Comparison of ENCODE assay signal across 11 cellular contexts in genomic region chr12:92133166-92133565, GRCh38.
DNase-seq lines count a peak whose midpoint lies in the region; TF ChIP-seq lines count a peak whose summit lies in the region.
"Had no signal": no experiment of that assay in that cellular context is flagged by ENCODE, and none has a peak within 500 bp of the region (broad histone marks: within the 10 kb centered on the region; RNA-seq: fewer than 3 reads in every experiment).

No MANE protein-coding gene starts in this region.

- H3K27me3 Mint-ChIP-seq in dendritic cell treated with granulocyte-macrophage colony-stimulating factor and Interleukin-4, amounts not matched to agents 40 ng/mL and 50 ng/mL, for 4 days = no peaks in the 10 kb centered on the region

- no peaks in the 10 kb centered on the region for H3K9me2 ChIP-seq in DOHH2 (replicated peaks; ENCODE audit: control insufficient read depth, low read length)

- H3K4me2 ChIP-seq in DOHH2 (ENCODE audit: low read length) = peak overlapping the region; percentile 28

- H3K4me3 Mint-ChIP-seq in dendritic cell treated with granulocyte-macrophage colony-stimulating factor and Interleukin-4, amounts not matched to agents 40 ng/mL and 50 ng/mL, for 4 days = no peak overlapping the region

- H4K20me1 ChIP-seq in DOHH2 (ENCODE audit: control insufficient read depth, insufficient read depth, low read depth, low read length) = peaks cover 33% of the 10 kb centered on the region

- peaks cover 100% of the 10 kb centered on the region for H3K79me2 ChIP-seq in DOHH2 (ENCODE audit: control insufficient read depth, low read length)

- H3K36me3 ChIP-seq in DOHH2 (ENCODE audit: control insufficient read depth, low read length) (peaks cover 60% of the 10 kb centered on the region), neutrophil (no peaks in the 10 kb centered on the region)

- H3K27me3 ChIP-seq in DOHH2 (ENCODE audit: control insufficient read depth, low read length) (no peaks in the 10 kb centered on the region), neutrophil (no peaks in the 10 kb centered on the region)

- peak overlapping the region; percentile 82 for H3K27ac Mint-ChIP-seq in dendritic cell treated with granulocyte-macrophage colony-stimulating factor and Interleukin-4, amounts not matched to agents 40 ng/mL and 50 ng/mL, for 4 days

- peaks cover 73% of the 10 kb centered on the region for H3K4me1 Mint-ChIP-seq in dendritic cell treated with granulocyte-macrophage colony-stimulating factor and Interleukin-4, amounts not matched to agents 40 ng/mL and 50 ng/mL, for 4 days (ENCODE audit: low read depth)

- H3K27ac ChIP-seq in DOHH2 (ENCODE audit: low read depth, low read length) (no peak overlapping the region), neutrophil (peak overlapping the region; percentile 77)

- no peaks in the 10 kb centered on the region for H3K9me3 Mint-ChIP-seq in dendritic cell treated with granulocyte-macrophage colony-stimulating factor and Interleukin-4, amounts not matched to agents 40 ng/mL and 50 ng/mL, for 4 days

- intact Hi-C loops in dendritic cell treated with granulocyte-macrophage colony-stimulating factor and Interleukin-4, amounts not matched to agents 40 ng/mL and 50 ng/mL, for 4 days (cut with micrococcal nuclease) = no loop called here

- no peak overlapping the region for H3K4me3 ChIP-seq in DOHH2 (ENCODE audit: low read length)
- peak overlapping the region in 1 of 2 experiments; percentile 35 for H3K4me3 ChIP-seq in neutrophil (ENCODE audit: low read depth in 1 of 2, low read length in 1 of 2)
- H3K4me3 ChIP-seq in foreskin fibroblast (ENCODE audit: low read depth in 1 of 2, low read length in 2 of 2) = no peak overlapping the region

- DNase-seq in NCI-H526 treated with DMSO at 0.1 percent for 48 hours (lab: John Stamatoyannopoulos, UW) (peak; percentile 27), foreskin fibroblast (no peak), NCI-H1436 treated with DMSO at 0.1 percent for 48 hours (lab: John Stamatoyannopoulos, UW) (no peak), NAMALWA (ENCODE audit: low spot score) (no peak), GM19238 (ENCODE audit: insufficient read length, low spot score) (no peak)
- DNase-seq: effector CD8-positive, alpha-beta T cell; kidney glomerular epithelial cell; NCI-H510A treated with DMSO at 0.1 percent for 48 hours had no signal

- H3F3A ChIP-seq in DOHH2 (ENCODE audit: control insufficient read depth, insufficient read depth) = no peaks in the 10 kb centered on the region; the same call in 1 of the 2 replicates

- peaks cover 11% of the 10 kb centered on the region for H3K36me3 Mint-ChIP-seq in dendritic cell treated with granulocyte-macrophage colony-stimulating factor and Interleukin-4, amounts not matched to agents 40 ng/mL and 50 ng/mL, for 4 days (ENCODE audit: low read depth)

- H3K9me3 ChIP-seq in DOHH2 (ENCODE audit: control insufficient read depth, insufficient read depth, low read length) (no peaks in the 10 kb centered on the region), neutrophil (no peaks in the 10 kb centered on the region)

- H3K4me1 ChIP-seq in DOHH2 (ENCODE audit: control insufficient read depth, low read length) = peaks cover 59% of the 10 kb centered on the region
- peaks cover 100% of the 10 kb centered on the region in 2 experiments for H3K4me1 ChIP-seq in neutrophil (ENCODE audit: control insufficient read depth in 1 of 2, insufficient read depth in 1 of 2, low read depth in 1 of 2, low read length in 1 of 2)

- TF ChIP-seq CTCF in DOHH2 (IDR thresholded peaks at IDR 0.05; ENCODE audit: low read depth, low read length, poor library complexity, severe bottlenecking) (no peak), neutrophil (IDR thresholded peaks at IDR 0.05) (no peak), foreskin fibroblast (IDR thresholded peaks at IDR 0.05; ENCODE audit: low read depth, low read length) (no peak)
